In the genomic region with DNA sequence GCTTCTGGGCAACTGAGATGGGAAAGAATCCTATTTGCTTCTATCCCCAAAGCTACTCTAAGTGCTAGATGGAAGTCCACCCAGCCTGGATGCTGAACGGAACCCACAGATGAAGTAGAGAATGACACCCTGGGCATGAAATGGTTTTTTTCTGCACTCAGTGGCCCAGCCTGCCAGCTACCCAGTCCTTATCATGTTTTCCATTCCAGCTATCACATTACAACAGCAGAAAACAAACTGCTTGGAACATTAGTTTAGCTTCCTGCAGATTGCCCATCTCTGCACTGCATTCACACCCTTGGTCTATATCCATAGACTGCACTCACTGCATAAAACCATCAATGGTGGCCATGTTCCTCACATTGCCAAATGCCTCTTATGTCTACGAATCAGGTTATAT, we compare ENCODE assay signal across 1 cellular context.
TF ChIP-seq lines count a peak whose summit lies in the region.

No MANE protein-coding gene starts in this region.

TF ChIP-seq in GM23338, 12 proteins besides CTCF, POLR2A, EP300 and RAD21 (continued from another document):
- TF ChIP-seq, protein P1, sequence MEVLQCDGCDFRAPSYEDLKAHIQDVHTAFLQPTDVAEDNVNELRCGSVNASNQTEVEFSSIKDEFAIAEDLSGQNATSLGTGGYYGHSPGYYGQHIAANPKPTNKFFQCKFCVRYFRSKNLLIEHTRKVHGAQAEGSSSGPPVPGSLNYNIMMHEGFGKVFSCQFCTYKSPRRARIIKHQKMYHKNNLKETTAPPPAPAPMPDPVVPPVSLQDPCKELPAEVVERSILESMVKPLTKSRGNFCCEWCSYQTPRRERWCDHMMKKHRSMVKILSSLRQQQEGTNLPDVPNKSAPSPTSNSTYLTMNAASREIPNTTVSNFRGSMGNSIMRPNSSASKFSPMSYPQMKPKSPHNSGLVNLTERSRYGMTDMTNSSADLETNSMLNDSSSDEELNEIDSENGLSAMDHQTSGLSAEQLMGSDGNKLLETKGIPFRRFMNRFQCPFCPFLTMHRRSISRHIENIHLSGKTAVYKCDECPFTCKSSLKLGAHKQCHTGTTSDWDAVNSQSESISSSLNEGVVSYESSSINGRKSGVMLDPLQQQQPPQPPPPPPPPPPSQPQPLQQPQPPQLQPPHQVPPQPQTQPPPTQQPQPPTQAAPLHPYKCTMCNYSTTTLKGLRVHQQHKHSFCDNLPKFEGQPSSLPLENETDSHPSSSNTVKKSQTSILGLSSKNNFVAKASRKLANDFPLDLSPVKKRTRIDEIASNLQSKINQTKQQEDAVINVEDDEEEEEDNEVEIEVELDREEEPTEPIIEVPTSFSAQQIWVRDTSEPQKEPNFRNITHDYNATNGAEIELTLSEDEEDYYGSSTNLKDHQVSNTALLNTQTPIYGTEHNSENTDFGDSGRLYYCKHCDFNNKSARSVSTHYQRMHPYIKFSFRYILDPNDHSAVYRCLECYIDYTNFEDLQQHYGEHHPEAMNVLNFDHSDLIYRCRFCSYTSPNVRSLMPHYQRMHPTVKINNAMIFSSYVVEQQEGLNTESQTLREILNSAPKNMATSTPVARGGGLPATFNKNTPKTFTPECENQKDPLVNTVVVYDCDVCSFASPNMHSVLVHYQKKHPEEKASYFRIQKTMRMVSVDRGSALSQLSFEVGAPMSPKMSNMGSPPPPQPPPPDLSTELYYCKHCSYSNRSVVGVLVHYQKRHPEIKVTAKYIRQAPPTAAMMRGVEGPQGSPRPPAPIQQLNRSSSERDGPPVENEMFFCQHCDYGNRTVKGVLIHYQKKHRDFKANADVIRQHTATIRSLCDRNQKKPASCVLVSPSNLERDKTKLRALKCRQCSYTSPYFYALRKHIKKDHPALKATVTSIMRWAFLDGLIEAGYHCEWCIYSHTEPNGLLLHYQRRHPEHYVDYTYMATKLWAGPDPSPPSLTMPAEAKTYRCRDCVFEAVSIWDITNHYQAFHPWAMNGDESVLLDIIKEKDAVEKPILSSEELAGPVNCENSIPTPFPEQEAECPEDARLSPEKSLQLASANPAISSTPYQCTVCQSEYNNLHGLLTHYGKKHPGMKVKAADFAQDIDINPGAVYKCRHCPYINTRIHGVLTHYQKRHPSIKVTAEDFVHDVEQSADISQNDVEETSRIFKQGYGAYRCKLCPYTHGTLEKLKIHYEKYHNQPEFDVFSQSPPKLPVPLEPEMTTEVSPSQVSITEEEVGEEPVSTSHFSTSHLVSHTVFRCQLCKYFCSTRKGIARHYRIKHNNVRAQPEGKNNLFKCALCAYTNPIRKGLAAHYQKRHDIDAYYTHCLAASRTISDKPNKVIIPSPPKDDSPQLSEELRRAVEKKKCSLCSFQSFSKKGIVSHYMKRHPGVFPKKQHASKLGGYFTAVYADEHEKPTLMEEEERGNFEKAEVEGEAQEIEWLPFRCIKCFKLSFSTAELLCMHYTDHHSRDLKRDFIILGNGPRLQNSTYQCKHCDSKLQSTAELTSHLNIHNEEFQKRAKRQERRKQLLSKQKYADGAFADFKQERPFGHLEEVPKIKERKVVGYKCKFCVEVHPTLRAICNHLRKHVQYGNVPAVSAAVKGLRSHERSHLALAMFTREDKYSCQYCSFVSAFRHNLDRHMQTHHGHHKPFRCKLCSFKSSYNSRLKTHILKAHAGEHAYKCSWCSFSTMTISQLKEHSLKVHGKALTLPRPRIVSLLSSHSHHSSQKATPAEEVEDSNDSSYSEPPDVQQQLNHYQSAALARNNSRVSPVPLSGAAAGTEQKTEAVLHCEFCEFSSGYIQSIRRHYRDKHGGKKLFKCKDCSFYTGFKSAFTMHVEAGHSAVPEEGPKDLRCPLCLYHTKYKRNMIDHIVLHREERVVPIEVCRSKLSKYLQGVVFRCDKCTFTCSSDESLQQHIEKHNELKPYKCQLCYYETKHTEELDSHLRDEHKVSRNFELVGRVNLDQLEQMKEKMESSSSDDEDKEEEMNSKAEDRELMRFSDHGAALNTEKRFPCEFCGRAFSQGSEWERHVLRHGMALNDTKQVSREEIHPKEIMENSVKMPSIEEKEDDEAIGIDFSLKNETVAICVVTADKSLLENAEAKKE (CRISPR knock-in tag; IDR thresholded peaks at IDR 0.05), result no peak
- TF ChIP-seq JUNB (IDR thresholded peaks at IDR 0.05; ENCODE audit: unreplicated experiment) (no peak), NANOG (IDR thresholded peaks at IDR 0.05; ENCODE audit: borderline replicate concordance) (no peak), ZNF114 (CRISPR knock-in tag; IDR thresholded peaks at IDR 0.05) (no peak), STAT1 (IDR thresholded peaks at IDR 0.05; ENCODE audit: unreplicated experiment) (no peak), EZH2 (IDR thresholded peaks at IDR 0.05; ENCODE audit: low read depth, unreplicated experiment) (no peak), CREB1 (CRISPR knock-in tag; IDR thresholded peaks at IDR 0.05; ENCODE audit: low read depth) (no peak)
- TF ChIP-seq, protein P2, sequence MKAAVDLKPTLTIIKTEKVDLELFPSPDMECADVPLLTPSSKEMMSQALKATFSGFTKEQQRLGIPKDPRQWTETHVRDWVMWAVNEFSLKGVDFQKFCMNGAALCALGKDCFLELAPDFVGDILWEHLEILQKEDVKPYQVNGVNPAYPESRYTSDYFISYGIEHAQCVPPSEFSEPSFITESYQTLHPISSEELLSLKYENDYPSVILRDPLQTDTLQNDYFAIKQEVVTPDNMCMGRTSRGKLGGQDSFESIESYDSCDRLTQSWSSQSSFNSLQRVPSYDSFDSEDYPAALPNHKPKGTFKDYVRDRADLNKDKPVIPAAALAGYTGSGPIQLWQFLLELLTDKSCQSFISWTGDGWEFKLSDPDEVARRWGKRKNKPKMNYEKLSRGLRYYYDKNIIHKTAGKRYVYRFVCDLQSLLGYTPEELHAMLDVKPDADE (IDR thresholded peaks at IDR 0.05), result no peak
- TF ChIP-seq, protein P3, sequence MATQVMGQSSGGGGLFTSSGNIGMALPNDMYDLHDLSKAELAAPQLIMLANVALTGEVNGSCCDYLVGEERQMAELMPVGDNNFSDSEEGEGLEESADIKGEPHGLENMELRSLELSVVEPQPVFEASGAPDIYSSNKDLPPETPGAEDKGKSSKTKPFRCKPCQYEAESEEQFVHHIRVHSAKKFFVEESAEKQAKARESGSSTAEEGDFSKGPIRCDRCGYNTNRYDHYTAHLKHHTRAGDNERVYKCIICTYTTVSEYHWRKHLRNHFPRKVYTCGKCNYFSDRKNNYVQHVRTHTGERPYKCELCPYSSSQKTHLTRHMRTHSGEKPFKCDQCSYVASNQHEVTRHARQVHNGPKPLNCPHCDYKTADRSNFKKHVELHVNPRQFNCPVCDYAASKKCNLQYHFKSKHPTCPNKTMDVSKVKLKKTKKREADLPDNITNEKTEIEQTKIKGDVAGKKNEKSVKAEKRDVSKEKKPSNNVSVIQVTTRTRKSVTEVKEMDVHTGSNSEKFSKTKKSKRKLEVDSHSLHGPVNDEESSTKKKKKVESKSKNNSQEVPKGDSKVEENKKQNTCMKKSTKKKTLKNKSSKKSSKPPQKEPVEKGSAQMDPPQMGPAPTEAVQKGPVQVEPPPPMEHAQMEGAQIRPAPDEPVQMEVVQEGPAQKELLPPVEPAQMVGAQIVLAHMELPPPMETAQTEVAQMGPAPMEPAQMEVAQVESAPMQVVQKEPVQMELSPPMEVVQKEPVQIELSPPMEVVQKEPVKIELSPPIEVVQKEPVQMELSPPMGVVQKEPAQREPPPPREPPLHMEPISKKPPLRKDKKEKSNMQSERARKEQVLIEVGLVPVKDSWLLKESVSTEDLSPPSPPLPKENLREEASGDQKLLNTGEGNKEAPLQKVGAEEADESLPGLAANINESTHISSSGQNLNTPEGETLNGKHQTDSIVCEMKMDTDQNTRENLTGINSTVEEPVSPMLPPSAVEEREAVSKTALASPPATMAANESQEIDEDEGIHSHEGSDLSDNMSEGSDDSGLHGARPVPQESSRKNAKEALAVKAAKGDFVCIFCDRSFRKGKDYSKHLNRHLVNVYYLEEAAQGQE (IDR thresholded peaks at IDR 0.05; ENCODE audit: unreplicated experiment), result no peak
